In the genomic region with DNA sequence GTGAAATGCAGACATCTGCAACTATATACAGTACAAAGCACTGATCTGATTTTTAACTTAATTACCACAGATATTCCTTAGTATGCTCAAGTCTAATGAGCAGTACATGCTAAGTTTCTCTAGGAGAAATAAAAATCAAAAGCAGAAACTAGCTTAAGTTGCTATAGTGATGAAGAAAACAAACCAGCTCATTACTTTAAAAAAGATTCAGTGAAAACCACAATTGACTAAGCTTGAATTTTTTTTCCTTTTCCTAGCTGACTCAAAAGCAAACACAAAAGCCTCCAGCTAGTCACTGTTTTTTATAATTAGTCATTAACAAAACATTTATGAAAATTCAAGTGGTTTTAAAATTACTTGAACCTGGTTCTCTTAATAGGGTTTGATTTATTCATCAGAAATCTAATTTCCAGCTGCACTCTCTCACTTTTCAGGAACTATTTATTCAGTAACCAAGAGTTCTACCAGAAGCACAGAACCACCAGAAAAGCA, we compare ENCODE assay signal across 1 cellular context.
A peak's percentile ranks its signal among the peaks of the same experiment; 100 is the strongest.
TF ChIP-seq lines count a peak whose summit lies in the region.

No MANE protein-coding gene starts in this region.

TF ChIP-seq in IMR-90, 13 proteins besides CTCF, POLR2A, EP300 and RAD21:
- TF ChIP-seq FOS (IDR thresholded peaks at IDR 0.05; ENCODE audit: low read depth, low read length) = peak; percentile 42; the same call in 1 of the 2 replicates
